Comparison of ENCODE assay signal across 22 cellular contexts in genomic region chr4:118738090-118738489, GRCh38.
"Had no signal": no experiment of that assay in that cellular context is flagged by ENCODE, and none has a peak within 500 bp of the region (broad histone marks: within the 10 kb centered on the region; RNA-seq: fewer than 3 reads in every experiment).

No MANE protein-coding gene starts in this region.

- DNase-seq: activated CD4-positive, alpha-beta T cell treated with anti-CD3 and anti-CD28 coated beads for 48 hours; activated CD4-positive, alpha-beta T cell treated with anti-CD3 and anti-CD28 coated beads, Interleukin-2, amount 50 U/mL, for 4 hours; activated CD4-positive, CD25-positive, alpha-beta regulatory T cell treated with anti-CD3 and anti-CD28 coated beads, Interleukin-2, amount 50 U/mL, for 72 hours; activated CD8-positive, alpha-beta memory T cell treated with anti-CD3 and anti-CD28 coated beads, Interleukin-2, amount 50 U/mL, for 48 hours; activated CD8-positive, alpha-beta T cell treated with anti-CD3 and anti-CD28 coated beads, Interleukin-2, amount 10 ng/mL, durations not matched to agents 7 days and 5 days; activated naive CD4-positive, alpha-beta T cell treated with anti-CD3 and anti-CD28 coated beads, Interleukin-2, amount 50 U/mL, for 16 hours; activated naive CD8-positive, alpha-beta T cell treated with anti-CD3 and anti-CD28 coated beads, Interleukin-2, amount 10 ng/mL, durations not matched to agents 7 days and 5 days; activated T-cell treated with anti-CD3 and anti-CD28 coated beads, Interleukin-2, amount 50 U/mL, for 1 hour; aorta; MM.1S; NCI-H1105; NCI-H1436; NCI-H1694 treated with DMSO at 0.1 percent for 48 hours; NCI-H2029 treated with DMSO at 0.1 percent for 48 hours; NCI-H510A treated with DMSO at 0.1 percent for 48 hours; NCI-H69; PC-3; SHP77; SW 1271 had no signal

- H3K27ac Mint-ChIP-seq: activated CD8-positive, alpha-beta T cell treated with anti-CD3 and anti-CD28 coated beads, Interleukin-2, amount 10 ng/mL, durations not matched to agents 7 days and 5 days; activated naive CD8-positive, alpha-beta T cell treated with anti-CD3 and anti-CD28 coated beads, Interleukin-2, amount 10 ng/mL, durations not matched to agents 7 days and 5 days; WTC11 had no signal

- H3K4me3 ChIP-seq: SJSA1 had no signal

- H3K9me3 Mint-ChIP-seq: activated naive CD8-positive, alpha-beta T cell treated with anti-CD3 and anti-CD28 coated beads, Interleukin-2, amount 10 ng/mL, durations not matched to agents 7 days and 5 days; WTC11 had no signal

- H3K9me3 ChIP-seq: SJSA1 had no signal

- H3K27me3 ChIP-seq: SJSA1 had no signal

- ATAC-seq: activated CD8-positive, alpha-beta T cell treated with anti-CD3 and anti-CD28 coated beads, Interleukin-2, amount 10 ng/mL, durations not matched to agents 7 days and 5 days; PC-3; SK-N-SH treated with all-trans-retinoic acid at 6 μM for 48 hours; WTC11 had no signal

- H3K27ac ChIP-seq: SJSA1 had no signal

- H3K4me3 Mint-ChIP-seq: activated CD8-positive, alpha-beta T cell treated with anti-CD3 and anti-CD28 coated beads, Interleukin-2, amount 10 ng/mL, durations not matched to agents 7 days and 5 days; activated naive CD8-positive, alpha-beta T cell treated with anti-CD3 and anti-CD28 coated beads, Interleukin-2, amount 10 ng/mL, durations not matched to agents 7 days and 5 days; WTC11 had no signal

- H3K27me3 Mint-ChIP-seq: activated naive CD8-positive, alpha-beta T cell treated with anti-CD3 and anti-CD28 coated beads, Interleukin-2, amount 10 ng/mL, durations not matched to agents 7 days and 5 days had no signal

- H3K4me1 Mint-ChIP-seq: activated naive CD8-positive, alpha-beta T cell treated with anti-CD3 and anti-CD28 coated beads, Interleukin-2, amount 10 ng/mL, durations not matched to agents 7 days and 5 days had no signal
